9 cellular contexts compared by ENCODE assay signal in the genomic region with DNA sequence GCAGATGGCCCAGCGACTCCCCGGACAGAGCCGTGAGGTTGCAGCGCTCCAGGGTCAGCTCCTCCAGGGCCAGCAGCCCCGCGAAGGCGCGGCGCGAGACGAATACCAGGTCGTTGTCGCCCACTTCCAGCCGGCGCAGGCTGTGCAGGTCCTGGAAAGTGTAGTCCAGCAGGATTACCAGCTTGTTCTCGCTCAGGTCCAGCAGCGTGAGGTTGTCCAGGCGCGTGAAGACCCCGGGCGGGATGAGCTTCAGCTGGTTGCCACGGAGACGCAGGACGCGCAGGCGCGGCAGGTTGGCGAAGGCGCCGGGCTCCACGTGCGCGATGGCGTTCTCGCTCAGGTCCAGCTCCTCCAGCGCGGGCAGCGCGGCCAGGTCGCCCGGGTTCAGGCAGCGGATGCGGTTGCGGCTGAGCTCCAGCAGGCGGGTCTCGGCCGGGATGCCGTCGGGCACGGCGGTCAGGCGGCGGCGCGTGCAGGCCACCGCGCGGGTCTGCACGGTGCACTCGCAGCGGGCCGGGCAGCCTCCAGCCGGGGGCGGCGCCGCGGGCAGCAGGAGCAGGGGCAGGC. TPM values are rescaled to one million over a fixed set of nuclear protein-coding genes. Genes with fewer than 3 reads are reported as not detected.
DNase-seq lines count a peak whose midpoint lies in the region; ATAC-seq and TF ChIP-seq lines count a peak whose summit lies in the region.
"Had no signal": no experiment of that assay in that cellular context is flagged by ENCODE, and none has a peak within 500 bp of the region (broad histone marks: within the 10 kb centered on the region; RNA-seq: fewer than 3 reads in every experiment).

No MANE protein-coding gene starts in this region.

- H3K4me3 Mint-ChIP-seq in CD4-positive, CD25-positive, alpha-beta regulatory T cell: peak overlapping the region in 3 of 4 donors; percentile 83 to 94 (median 88)
- peak overlapping the region; percentile 85 for H3K4me3 Mint-ChIP-seq in dendritic cell treated with granulocyte-macrophage colony-stimulating factor and Interleukin-4, amounts not matched to agents 40 ng/mL and 50 ng/mL, for 4 days
- H3K4me3 Mint-ChIP-seq in neural crest cell: no peak overlapping the region

- no peaks in the 10 kb centered on the region for H3K27me3 Mint-ChIP-seq in CD4-positive, CD25-positive, alpha-beta regulatory T cell
- H3K27me3 Mint-ChIP-seq in dendritic cell treated with granulocyte-macrophage colony-stimulating factor and Interleukin-4, amounts not matched to agents 40 ng/mL and 50 ng/mL, for 4 days: peaks cover 53% of the 10 kb centered on the region
- H3K27me3 Mint-ChIP-seq in neural crest cell (ENCODE audit: low read depth): peaks cover 81% of the 10 kb centered on the region

- TF ChIP-seq CTCF in neural crest cell (conservative IDR thresholded peaks at IDR 0.05) (no peak), prostate gland (IDR thresholded peaks at IDR 0.05) (no peak)

- peaks cover 0 to 1% (median 0%) of the 10 kb centered on the region in 7 donors for H3K9me3 Mint-ChIP-seq in CD4-positive, CD25-positive, alpha-beta regulatory T cell
- H3K9me3 Mint-ChIP-seq in dendritic cell treated with granulocyte-macrophage colony-stimulating factor and Interleukin-4, amounts not matched to agents 40 ng/mL and 50 ng/mL, for 4 days: no peaks in the 10 kb centered on the region
- no peaks in the 10 kb centered on the region for H3K9me3 Mint-ChIP-seq in neural crest cell

- no peaks in the 10 kb centered on the region for H3K27me3 ChIP-seq in CD4-positive, CD25-positive, alpha-beta regulatory T cell (ENCODE audit: control insufficient read depth, insufficient read depth, low read length)
- peaks cover 35% of the 10 kb centered on the region; the same call in 1 of the 2 replicates for H3K27me3 ChIP-seq in H7 (ENCODE audit: control insufficient read depth, insufficient read depth, low read length)
- peaks cover 18% of the 10 kb centered on the region for H3K27me3 ChIP-seq in prostate gland (replicated peaks; ENCODE audit: insufficient read depth)

- H3K4me1 Mint-ChIP-seq in CD4-positive, CD25-positive, alpha-beta regulatory T cell: peaks cover 6 to 43% (median 27%) of the 10 kb centered on the region in 4 donors
- H3K4me1 Mint-ChIP-seq in dendritic cell treated with granulocyte-macrophage colony-stimulating factor and Interleukin-4, amounts not matched to agents 40 ng/mL and 50 ng/mL, for 4 days (ENCODE audit: low read depth): peaks cover 69% of the 10 kb centered on the region
- peaks cover 10% of the 10 kb centered on the region for H3K4me1 Mint-ChIP-seq in neural crest cell

- no peak for ATAC-seq in CD4-positive, CD25-positive, alpha-beta regulatory T cell (ENCODE audit: low read depth in 2 of 2)

- H3K9me3 ChIP-seq in CD4-positive, CD25-positive, alpha-beta regulatory T cell (ENCODE audit: control insufficient read depth in 2 of 2, low read length in 2 of 2): no peaks in the 10 kb centered on the region
- no peaks in the 10 kb centered on the region for H3K9me3 ChIP-seq in prostate gland

- H3K4me1 ChIP-seq in CD4-positive, CD25-positive, alpha-beta regulatory T cell (ENCODE audit: control insufficient read depth, insufficient read depth, low read length, poor library complexity, severe bottlenecking): peaks cover 30% of the 10 kb centered on the region
- H3K4me1 ChIP-seq in prostate gland (replicated peaks): peaks cover 20% of the 10 kb centered on the region

- intact Hi-C loops in dendritic cell treated with granulocyte-macrophage colony-stimulating factor and Interleukin-4, amounts not matched to agents 40 ng/mL and 50 ng/mL, for 4 days (cut with micrococcal nuclease): no loop called here
- intact Hi-C loops in prostate gland (cut with DNase I): no loop called here

- peaks cover 12% of the 10 kb centered on the region for H3K36me3 Mint-ChIP-seq in CD4-positive, CD25-positive, alpha-beta regulatory T cell
- peaks cover 65% of the 10 kb centered on the region for H3K36me3 Mint-ChIP-seq in dendritic cell treated with granulocyte-macrophage colony-stimulating factor and Interleukin-4, amounts not matched to agents 40 ng/mL and 50 ng/mL, for 4 days (ENCODE audit: low read depth)
- H3K36me3 Mint-ChIP-seq in neural crest cell (ENCODE audit: low read depth): peaks cover 4% of the 10 kb centered on the region

- H3K4me3 ChIP-seq in CD4-positive, CD25-positive, alpha-beta regulatory T cell (ENCODE audit: low read depth, low read length): peak overlapping the region; percentile 37
- H3K4me3 ChIP-seq in H7 (ENCODE audit: insufficient read depth, low read depth, low read length) (peak overlapping the region; percentile 25; the same call in 1 of the 2 replicates), prostate gland (peak overlapping the region in 1 of 2 donors; percentile 22)

- no peak overlapping the region for H3K27ac Mint-ChIP-seq in CD4-positive, CD25-positive, alpha-beta regulatory T cell
- peak overlapping the region; percentile 88 for H3K27ac Mint-ChIP-seq in dendritic cell treated with granulocyte-macrophage colony-stimulating factor and Interleukin-4, amounts not matched to agents 40 ng/mL and 50 ng/mL, for 4 days
- no peak overlapping the region for H3K27ac Mint-ChIP-seq in neural crest cell (ENCODE audit: unreplicated experiment)

- no peak for TF ChIP-seq POLR2A in prostate gland (IDR thresholded peaks at IDR 0.05)

- DNase-seq in CD4-positive, CD25-positive, alpha-beta regulatory T cell: no peak
- DNase-seq in H7 (peak; percentile 94), neural crest cell (ENCODE audit: low read depth, low spot score) (peak; percentile 62), NCI-H1436 (lab: John Stamatoyannopoulos, UW) (no peak), prostate gland (ENCODE audit: low spot score) (no peak), NCI-H510A (lab: John Stamatoyannopoulos, UW) (no peak)
- DNase-seq in stimulated activated CD4-positive, alpha-beta T cell treated with anti-CD3 and anti-CD28 coated beads, Interleukin-15, amount 100 ng/mL, for 24 hours: no peak

- H3K36me3 ChIP-seq in CD4-positive, CD25-positive, alpha-beta regulatory T cell (ENCODE audit: control insufficient read depth, insufficient read depth, low read length): no peaks in the 10 kb centered on the region
- H3K36me3 ChIP-seq in H7 (replicated peaks; ENCODE audit: control insufficient read depth, insufficient read depth, low read length) (no peaks in the 10 kb centered on the region), prostate gland (no peaks in the 10 kb centered on the region)

- peak overlapping the region; percentile 23 for H3K27ac ChIP-seq in CD4-positive, CD25-positive, alpha-beta regulatory T cell (ENCODE audit: insufficient read depth, low read length, poor library complexity, severe bottlenecking)
- no peak overlapping the region for H3K27ac ChIP-seq in prostate gland

- WGBS in prostate gland: 20% methylated on average over 35 of the region's 67 CpGs

RNA-seq across cellular contexts. Expression of a gene that starts 9.3 kb away (rescaled TPM):
- not detected for total RNA-seq in CD4-positive, CD25-positive, alpha-beta regulatory T cell
- polyA plus RNA-seq in CD4-positive, CD25-positive, alpha-beta regulatory T cell: under 1 TPM; 0.10 to 0.32 (median 0.15) TPM
- total RNA-seq in H7 (2014; rRNA removed; shearing (Covaris generic)): not detected in 2 replicates
- total RNA-seq in neural crest cell (not detected in 2 replicates), prostate gland (under 1 TPM; 0.27 to 0.80 TPM)

RNA-seq across cellular contexts. Expression of a gene that starts 16.7 kb away (rescaled TPM):
- total RNA-seq in CD4-positive, CD25-positive, alpha-beta regulatory T cell: 0.22 TPM
- polyA plus RNA-seq in CD4-positive, CD25-positive, alpha-beta regulatory T cell: 1 to 10 TPM; 3.0 to 5.3 (median 3.7) TPM
- total RNA-seq in H7 (2014; rRNA removed; shearing (Covaris generic)): 1.1 and 2.7 TPM in 2 replicates
- total RNA-seq in neural crest cell (not detected in 2 replicates), prostate gland (under 1 TPM in 1 of 2 donors, not detected in 1; 0.68 TPM)

RNA-seq across cellular contexts. Expression of a gene that starts 35.1 kb away (rescaled TPM):
- 0.99 TPM for total RNA-seq in CD4-positive, CD25-positive, alpha-beta regulatory T cell
- polyA plus RNA-seq in CD4-positive, CD25-positive, alpha-beta regulatory T cell: 1 to 10 TPM in 3 of 4 donors, under 1 TPM in 1; 0.89 to 2.4 (median 1.8) TPM
- total RNA-seq in H7 (2014; rRNA removed; shearing (Covaris generic)): not detected in 2 replicates
- total RNA-seq in neural crest cell: 0.40 and 0.71 TPM in 2 replicates
- under 1 TPM in 1 of 2 donors, not detected in 1; 0.96 TPM for total RNA-seq in prostate gland
- total RNA-seq: omental fat pad had no signal

RNA-seq across cellular contexts. Expression of a gene that starts 37.1 kb away (rescaled TPM):
- total RNA-seq in CD4-positive, CD25-positive, alpha-beta regulatory T cell: 83.9 TPM
- polyA plus RNA-seq in CD4-positive, CD25-positive, alpha-beta regulatory T cell: 100 to 1,000 TPM; 146 to 187 (median 169) TPM
- total RNA-seq in H7 (2014; rRNA removed; shearing (Covaris generic)): 320 and 421 TPM in 2 replicates
- total RNA-seq in neural crest cell (191 and 198 TPM in 2 replicates), prostate gland (100 to 1,000 TPM; 125 to 135 TPM)

RNA-seq across cellular contexts. Expression of a gene that starts 37.2 kb away (rescaled TPM):
- 69.7 TPM for total RNA-seq in CD4-positive, CD25-positive, alpha-beta regulatory T cell
- polyA plus RNA-seq in CD4-positive, CD25-positive, alpha-beta regulatory T cell: 1 to 10 TPM; 4.3 to 7.4 (median 6.3) TPM
- 65.9 and 75.3 TPM in 2 replicates for total RNA-seq in H7 (2014; rRNA removed; shearing (Covaris generic))
- 117 and 119 TPM in 2 replicates for total RNA-seq in neural crest cell
- total RNA-seq in prostate gland: 10 to 100 TPM; 54.0 to 87.1 TPM

Comparison
In these comparisons a context has a peak if more than half of its experiments do, and no peak if none do; other contexts are left out.
1. DNase-seq: peak in H7 (single experiment) and neural crest cell (single experiment); none in CD4-positive, CD25-positive, alpha-beta regulatory T cell (0 of 3), NCI-H1436 (single experiment), prostate gland (single experiment), stimulated activated CD4-positive, alpha-beta T cell treated with anti-CD3 and anti-CD28 coated beads, Interleukin-15, amount 100 ng/mL, for 24 hours (single experiment) and NCI-H510A (single experiment).